ENCODE assay signal across 1 cellular context in the genomic region with DNA sequence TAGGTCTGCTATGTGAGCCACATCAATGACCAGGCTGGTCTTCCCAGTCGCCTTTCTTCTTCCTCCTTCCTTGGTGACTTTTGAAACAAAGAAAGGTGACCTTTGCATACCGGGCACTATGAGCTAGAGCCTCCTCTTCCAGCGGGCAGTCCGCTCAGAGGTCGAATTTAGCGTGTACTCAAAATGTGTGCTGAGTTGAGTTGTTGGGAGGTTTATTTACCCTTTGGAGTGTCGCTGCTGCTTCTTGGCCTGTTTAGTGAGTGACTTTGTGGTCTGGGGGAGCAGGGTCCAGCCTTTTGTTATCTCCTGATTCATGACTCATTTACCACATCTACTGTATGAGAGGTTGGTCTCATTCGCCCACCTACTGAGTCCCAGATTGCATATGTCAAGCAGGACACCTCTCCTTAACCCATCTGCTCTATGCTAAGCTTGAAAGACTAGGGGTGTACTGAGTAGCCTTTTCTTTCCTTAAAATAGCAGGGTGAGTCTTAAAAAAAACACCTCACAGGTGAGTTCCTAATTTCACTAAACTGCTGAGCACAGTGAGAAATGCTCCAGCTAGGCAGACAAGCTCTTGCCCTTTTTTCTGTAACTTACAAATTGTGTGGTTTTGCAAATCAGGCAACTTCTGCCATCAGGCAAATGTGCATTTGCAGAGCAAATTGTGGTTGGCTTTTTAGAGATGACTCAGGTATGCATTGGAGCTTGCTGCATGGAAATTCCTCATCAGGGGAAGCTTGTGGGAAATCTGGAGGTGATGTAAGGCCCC.
TF ChIP-seq lines count a peak whose summit lies in the region.

No MANE protein-coding gene starts in this region.

TF ChIP-seq in HepG2, 621 proteins besides CTCF, POLR2A, EP300 and RAD21 (continued from another document and continues in another):
- TF ChIP-seq ZBTB20 (CRISPR knock-in tag; IDR thresholded peaks at IDR 0.05; ENCODE audit: borderline replicate concordance, low read depth) (peak; percentile 25; the same call in 1 of the 2 replicates), RCOR2 (CRISPR knock-in tag; IDR thresholded peaks at IDR 0.05) (peak; percentile 77), ZMAT3 (CRISPR knock-in tag; conservative IDR thresholded peaks at IDR 0.05) (0 out of 2 replicates have a peak, but pooled peaks have one; percentile 38), ZNF510 (CRISPR knock-in tag; IDR thresholded peaks at IDR 0.05; ENCODE audit: low read depth) (0 out of 2 replicates have a peak, but pooled peaks have one; percentile 46), GATAD2A (CRISPR knock-in tag; IDR thresholded peaks at IDR 0.05) (peak; percentile 87), KDM1A (CRISPR knock-in tag; IDR thresholded peaks at IDR 0.05) (peak; percentile 86), ZNF205 (CRISPR knock-in tag; IDR thresholded peaks at IDR 0.05) (peak; percentile 81; the same call in 1 of the 2 replicates), NR2F6 (IDR thresholded peaks at IDR 0.05) (peak; percentile 93), NR2F6 (CRISPR knock-in tag; IDR thresholded peaks at IDR 0.05) (peak; percentile 89), SOX13 (IDR thresholded peaks at IDR 0.05) (peak; percentile 71), SOX13 (CRISPR knock-in tag; conservative IDR thresholded peaks at IDR 0.05 in 1 of 2, IDR thresholded peaks at IDR 0.05 in 1 of 2) (peak in 1 of 2 experiments; percentile 96; a peak in 2 of 4 replicates), SOX6 (IDR thresholded peaks at IDR 0.05) (no peak), SOX6 (CRISPR knock-in tag; IDR thresholded peaks at IDR 0.05) (peak; percentile 97), PHF5A (CRISPR knock-in tag; IDR thresholded peaks at IDR 0.05; ENCODE audit: low read depth, unreplicated experiment) (peak; percentile 6), MAFF (IDR thresholded peaks at IDR 0.05; ENCODE audit: low read depth, low read length) (peak; percentile 46; the same call in 1 of the 2 replicates), FOXC1 (CRISPR knock-in tag; IDR thresholded peaks at IDR 0.05; ENCODE audit: borderline replicate concordance) (0 out of 2 replicates have a peak, but pooled peaks have one; percentile 46), ZSCAN12 (CRISPR knock-in tag; IDR thresholded peaks at IDR 0.05) (no peak), ZNF136 (CRISPR knock-in tag; IDR thresholded peaks at IDR 0.05; ENCODE audit: low read depth) (peak; percentile 66; the same call in 1 of the 2 replicates), MAFK (conservative IDR thresholded peaks at IDR 0.05 in 1 of 2, IDR thresholded peaks at IDR 0.05 in 1 of 2; ENCODE audit: low read length in 2 of 2) (peak; percentile 53; a peak in 3 of 4 replicates), CBX5 (CRISPR knock-in tag; IDR thresholded peaks at IDR 0.05; ENCODE audit: borderline replicate concordance) (peak; percentile 71; the same call in 1 of the 2 replicates), RNF2 (conservative IDR thresholded peaks at IDR 0.05; ENCODE audit: low read depth) (no peak), SMAD3 (CRISPR knock-in tag; IDR thresholded peaks at IDR 0.05) (0 out of 2 replicates have a peak, but pooled peaks have one; percentile 21), MIER3 (CRISPR knock-in tag; IDR thresholded peaks at IDR 0.05; ENCODE audit: borderline replicate concordance) (no peak), MBD4 (IDR thresholded peaks at IDR 0.05; ENCODE audit: borderline replicate concordance, low read length) (no peak; the same call in 1 of the 2 replicates), ZNF350 (CRISPR knock-in tag; IDR thresholded peaks at IDR 0.05; ENCODE audit: borderline replicate concordance, low read depth) (peak; percentile 77; the same call in 1 of the 2 replicates), PPARG (CRISPR knock-in tag; conservative IDR thresholded peaks at IDR 0.05) (peak; percentile 81), GABPA (IDR thresholded peaks at IDR 0.05; ENCODE audit: low read depth, low read length) (no peak), GABPA (CRISPR knock-in tag; IDR thresholded peaks at IDR 0.05; ENCODE audit: low read depth) (peak; percentile 31; the same call in 1 of the 2 replicates), CREM (IDR thresholded peaks at IDR 0.05) (peak; percentile 71; the same call in 1 of the 2 replicates), CREM (CRISPR knock-in tag; IDR thresholded peaks at IDR 0.05) (no peak), RFXAP (CRISPR knock-in tag; IDR thresholded peaks at IDR 0.05; ENCODE audit: borderline replicate concordance) (0 out of 2 replicates have a peak, but pooled peaks have one; percentile 52)
- TF ChIP-seq, protein P1, sequence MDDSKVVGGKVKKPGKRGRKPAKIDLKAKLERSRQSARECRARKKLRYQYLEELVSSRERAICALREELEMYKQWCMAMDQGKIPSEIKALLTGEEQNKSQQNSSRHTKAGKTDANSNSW (CRISPR knock-in tag; IDR thresholded peaks at IDR 0.05; ENCODE audit: borderline replicate concordance): no peak
- TF ChIP-seq, protein P2, sequence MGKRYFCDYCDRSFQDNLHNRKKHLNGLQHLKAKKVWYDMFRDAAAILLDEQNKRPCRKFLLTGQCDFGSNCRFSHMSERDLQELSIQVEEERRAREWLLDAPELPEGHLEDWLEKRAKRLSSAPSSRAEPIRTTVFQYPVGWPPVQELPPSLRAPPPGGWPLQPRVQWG (CRISPR knock-in tag; IDR thresholded peaks at IDR 0.05; ENCODE audit: borderline replicate concordance, low read depth): no peak
- TF ChIP-seq, protein P3, sequence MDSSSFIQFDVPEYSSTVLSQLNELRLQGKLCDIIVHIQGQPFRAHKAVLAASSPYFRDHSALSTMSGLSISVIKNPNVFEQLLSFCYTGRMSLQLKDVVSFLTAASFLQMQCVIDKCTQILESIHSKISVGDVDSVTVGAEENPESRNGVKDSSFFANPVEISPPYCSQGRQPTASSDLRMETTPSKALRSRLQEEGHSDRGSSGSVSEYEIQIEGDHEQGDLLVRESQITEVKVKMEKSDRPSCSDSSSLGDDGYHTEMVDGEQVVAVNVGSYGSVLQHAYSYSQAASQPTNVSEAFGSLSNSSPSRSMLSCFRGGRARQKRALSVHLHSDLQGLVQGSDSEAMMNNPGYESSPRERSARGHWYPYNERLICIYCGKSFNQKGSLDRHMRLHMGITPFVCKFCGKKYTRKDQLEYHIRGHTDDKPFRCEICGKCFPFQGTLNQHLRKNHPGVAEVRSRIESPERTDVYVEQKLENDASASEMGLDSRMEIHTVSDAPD (CRISPR knock-in tag; IDR thresholded peaks at IDR 0.05): peak; percentile 15; the same call in 1 of the 2 replicates
- TF ChIP-seq, protein P4, sequence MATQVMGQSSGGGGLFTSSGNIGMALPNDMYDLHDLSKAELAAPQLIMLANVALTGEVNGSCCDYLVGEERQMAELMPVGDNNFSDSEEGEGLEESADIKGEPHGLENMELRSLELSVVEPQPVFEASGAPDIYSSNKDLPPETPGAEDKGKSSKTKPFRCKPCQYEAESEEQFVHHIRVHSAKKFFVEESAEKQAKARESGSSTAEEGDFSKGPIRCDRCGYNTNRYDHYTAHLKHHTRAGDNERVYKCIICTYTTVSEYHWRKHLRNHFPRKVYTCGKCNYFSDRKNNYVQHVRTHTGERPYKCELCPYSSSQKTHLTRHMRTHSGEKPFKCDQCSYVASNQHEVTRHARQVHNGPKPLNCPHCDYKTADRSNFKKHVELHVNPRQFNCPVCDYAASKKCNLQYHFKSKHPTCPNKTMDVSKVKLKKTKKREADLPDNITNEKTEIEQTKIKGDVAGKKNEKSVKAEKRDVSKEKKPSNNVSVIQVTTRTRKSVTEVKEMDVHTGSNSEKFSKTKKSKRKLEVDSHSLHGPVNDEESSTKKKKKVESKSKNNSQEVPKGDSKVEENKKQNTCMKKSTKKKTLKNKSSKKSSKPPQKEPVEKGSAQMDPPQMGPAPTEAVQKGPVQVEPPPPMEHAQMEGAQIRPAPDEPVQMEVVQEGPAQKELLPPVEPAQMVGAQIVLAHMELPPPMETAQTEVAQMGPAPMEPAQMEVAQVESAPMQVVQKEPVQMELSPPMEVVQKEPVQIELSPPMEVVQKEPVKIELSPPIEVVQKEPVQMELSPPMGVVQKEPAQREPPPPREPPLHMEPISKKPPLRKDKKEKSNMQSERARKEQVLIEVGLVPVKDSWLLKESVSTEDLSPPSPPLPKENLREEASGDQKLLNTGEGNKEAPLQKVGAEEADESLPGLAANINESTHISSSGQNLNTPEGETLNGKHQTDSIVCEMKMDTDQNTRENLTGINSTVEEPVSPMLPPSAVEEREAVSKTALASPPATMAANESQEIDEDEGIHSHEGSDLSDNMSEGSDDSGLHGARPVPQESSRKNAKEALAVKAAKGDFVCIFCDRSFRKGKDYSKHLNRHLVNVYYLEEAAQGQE (IDR thresholded peaks at IDR 0.05; ENCODE audit: borderline replicate concordance in 1 of 2, low read depth in 1 of 2, low read length in 2 of 2): peak in 1 of 2 experiments; percentile 60; a peak in 1 of 4 replicates
- TF ChIP-seq, protein P5, sequence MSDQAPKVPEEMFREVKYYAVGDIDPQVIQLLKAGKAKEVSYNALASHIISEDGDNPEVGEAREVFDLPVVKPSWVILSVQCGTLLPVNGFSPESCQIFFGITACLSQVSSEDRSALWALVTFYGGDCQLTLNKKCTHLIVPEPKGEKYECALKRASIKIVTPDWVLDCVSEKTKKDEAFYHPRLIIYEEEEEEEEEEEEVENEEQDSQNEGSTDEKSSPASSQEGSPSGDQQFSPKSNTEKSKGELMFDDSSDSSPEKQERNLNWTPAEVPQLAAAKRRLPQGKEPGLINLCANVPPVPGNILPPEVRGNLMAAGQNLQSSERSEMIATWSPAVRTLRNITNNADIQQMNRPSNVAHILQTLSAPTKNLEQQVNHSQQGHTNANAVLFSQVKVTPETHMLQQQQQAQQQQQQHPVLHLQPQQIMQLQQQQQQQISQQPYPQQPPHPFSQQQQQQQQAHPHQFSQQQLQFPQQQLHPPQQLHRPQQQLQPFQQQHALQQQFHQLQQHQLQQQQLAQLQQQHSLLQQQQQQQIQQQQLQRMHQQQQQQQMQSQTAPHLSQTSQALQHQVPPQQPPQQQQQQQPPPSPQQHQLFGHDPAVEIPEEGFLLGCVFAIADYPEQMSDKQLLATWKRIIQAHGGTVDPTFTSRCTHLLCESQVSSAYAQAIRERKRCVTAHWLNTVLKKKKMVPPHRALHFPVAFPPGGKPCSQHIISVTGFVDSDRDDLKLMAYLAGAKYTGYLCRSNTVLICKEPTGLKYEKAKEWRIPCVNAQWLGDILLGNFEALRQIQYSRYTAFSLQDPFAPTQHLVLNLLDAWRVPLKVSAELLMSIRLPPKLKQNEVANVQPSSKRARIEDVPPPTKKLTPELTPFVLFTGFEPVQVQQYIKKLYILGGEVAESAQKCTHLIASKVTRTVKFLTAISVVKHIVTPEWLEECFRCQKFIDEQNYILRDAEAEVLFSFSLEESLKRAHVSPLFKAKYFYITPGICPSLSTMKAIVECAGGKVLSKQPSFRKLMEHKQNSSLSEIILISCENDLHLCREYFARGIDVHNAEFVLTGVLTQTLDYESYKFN (CRISPR knock-in tag; conservative IDR thresholded peaks at IDR 0.05): peak; percentile 94
- TF ChIP-seq, protein P6, sequence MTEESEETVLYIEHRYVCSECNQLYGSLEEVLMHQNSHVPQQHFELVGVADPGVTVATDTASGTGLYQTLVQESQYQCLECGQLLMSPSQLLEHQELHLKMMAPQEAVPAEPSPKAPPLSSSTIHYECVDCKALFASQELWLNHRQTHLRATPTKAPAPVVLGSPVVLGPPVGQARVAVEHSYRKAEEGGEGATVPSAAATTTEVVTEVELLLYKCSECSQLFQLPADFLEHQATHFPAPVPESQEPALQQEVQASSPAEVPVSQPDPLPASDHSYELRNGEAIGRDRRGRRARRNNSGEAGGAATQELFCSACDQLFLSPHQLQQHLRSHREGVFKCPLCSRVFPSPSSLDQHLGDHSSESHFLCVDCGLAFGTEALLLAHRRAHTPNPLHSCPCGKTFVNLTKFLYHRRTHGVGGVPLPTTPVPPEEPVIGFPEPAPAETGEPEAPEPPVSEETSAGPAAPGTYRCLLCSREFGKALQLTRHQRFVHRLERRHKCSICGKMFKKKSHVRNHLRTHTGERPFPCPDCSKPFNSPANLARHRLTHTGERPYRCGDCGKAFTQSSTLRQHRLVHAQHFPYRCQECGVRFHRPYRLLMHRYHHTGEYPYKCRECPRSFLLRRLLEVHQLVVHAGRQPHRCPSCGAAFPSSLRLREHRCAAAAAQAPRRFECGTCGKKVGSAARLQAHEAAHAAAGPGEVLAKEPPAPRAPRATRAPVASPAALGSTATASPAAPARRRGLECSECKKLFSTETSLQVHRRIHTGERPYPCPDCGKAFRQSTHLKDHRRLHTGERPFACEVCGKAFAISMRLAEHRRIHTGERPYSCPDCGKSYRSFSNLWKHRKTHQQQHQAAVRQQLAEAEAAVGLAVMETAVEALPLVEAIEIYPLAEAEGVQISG (CRISPR knock-in tag; IDR thresholded peaks at IDR 0.05): peak; percentile 59
- TF ChIP-seq, protein P7, sequence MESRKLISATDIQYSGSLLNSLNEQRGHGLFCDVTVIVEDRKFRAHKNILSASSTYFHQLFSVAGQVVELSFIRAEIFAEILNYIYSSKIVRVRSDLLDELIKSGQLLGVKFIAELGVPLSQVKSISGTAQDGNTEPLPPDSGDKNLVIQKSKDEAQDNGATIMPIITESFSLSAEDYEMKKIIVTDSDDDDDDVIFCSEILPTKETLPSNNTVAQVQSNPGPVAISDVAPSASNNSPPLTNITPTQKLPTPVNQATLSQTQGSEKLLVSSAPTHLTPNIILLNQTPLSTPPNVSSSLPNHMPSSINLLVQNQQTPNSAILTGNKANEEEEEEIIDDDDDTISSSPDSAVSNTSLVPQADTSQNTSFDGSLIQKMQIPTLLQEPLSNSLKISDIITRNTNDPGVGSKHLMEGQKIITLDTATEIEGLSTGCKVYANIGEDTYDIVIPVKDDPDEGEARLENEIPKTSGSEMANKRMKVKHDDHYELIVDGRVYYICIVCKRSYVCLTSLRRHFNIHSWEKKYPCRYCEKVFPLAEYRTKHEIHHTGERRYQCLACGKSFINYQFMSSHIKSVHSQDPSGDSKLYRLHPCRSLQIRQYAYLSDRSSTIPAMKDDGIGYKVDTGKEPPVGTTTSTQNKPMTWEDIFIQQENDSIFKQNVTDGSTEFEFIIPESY (CRISPR knock-in tag; IDR thresholded peaks at IDR 0.05): peak; percentile 25; the same call in 1 of the 2 replicates
- TF ChIP-seq, protein P8, sequence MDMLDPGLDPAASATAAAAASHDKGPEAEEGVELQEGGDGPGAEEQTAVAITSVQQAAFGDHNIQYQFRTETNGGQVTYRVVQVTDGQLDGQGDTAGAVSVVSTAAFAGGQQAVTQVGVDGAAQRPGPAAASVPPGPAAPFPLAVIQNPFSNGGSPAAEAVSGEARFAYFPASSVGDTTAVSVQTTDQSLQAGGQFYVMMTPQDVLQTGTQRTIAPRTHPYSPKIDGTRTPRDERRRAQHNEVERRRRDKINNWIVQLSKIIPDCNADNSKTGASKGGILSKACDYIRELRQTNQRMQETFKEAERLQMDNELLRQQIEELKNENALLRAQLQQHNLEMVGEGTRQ (IDR thresholded peaks at IDR 0.05; ENCODE audit: low read depth, low read length): peak; percentile 40; the same call in 1 of the 2 replicates
- TF ChIP-seq, protein P8 (CRISPR knock-in tag; IDR thresholded peaks at IDR 0.05; ENCODE audit: borderline replicate concordance): no peak
